Comparison of ENCODE assay signal across 15 cellular contexts in the genomic region with DNA sequence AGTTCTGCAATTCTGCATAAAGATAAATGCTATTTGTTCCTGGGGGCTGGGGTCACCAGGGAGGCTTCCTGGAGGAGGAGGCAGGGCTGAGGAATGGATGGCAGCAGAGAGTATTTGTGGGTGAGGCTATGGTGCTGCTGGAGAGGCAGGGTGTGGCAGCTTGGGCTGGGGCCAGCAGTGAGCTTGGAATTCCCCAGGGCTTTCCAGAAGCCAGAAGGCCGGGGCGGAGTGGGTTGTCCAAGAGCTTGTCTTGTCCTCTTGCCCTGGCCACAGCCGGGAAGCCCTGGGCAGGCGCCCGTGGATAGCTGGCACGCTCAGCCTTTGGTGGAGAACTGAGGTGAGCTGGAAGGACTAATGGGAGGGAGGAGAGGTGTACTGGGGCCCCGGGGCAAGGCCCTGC. TPM values are rescaled to one million over a fixed set of nuclear protein-coding genes. Genes with fewer than 3 reads are reported as not detected.
DNase-seq lines count a peak whose midpoint lies in the region; ATAC-seq and TF ChIP-seq lines count a peak whose summit lies in the region.
"Had no signal": no experiment of that assay in that cellular context is flagged by ENCODE, and none has a peak within 500 bp of the region (broad histone marks: within the 10 kb centered on the region; RNA-seq: fewer than 3 reads in every experiment).

No MANE protein-coding gene starts in this region.

- peak; percentile 55 for ATAC-seq in left ventricle myocardium superior
- ATAC-seq in HG02759 (IDR thresholded peaks at IDR 0.05; ENCODE audit: unreplicated experiment) = no peak
- no peak for ATAC-seq in GM21717 (IDR thresholded peaks at IDR 0.05; ENCODE audit: unreplicated experiment)

- no peaks in the 10 kb centered on the region for H3K36me3 Mint-ChIP-seq in glutamatergic neuron (ENCODE audit: unreplicated experiment)

- peak overlapping the region in 1 of 5 donors; percentile 24 for H3K27ac ChIP-seq in stomach

- peaks cover 10% of the 10 kb centered on the region for H3K27me3 Mint-ChIP-seq in glutamatergic neuron (ENCODE audit: unreplicated experiment)

- peaks cover 0 to 26% (median 8%) of the 10 kb centered on the region in 4 donors for H3K4me1 ChIP-seq in stomach

- no peaks in the 10 kb centered on the region for H3K9me3 ChIP-seq in stomach
- H3K9me3 ChIP-seq: SK-N-SH had no signal

- no peak for TF ChIP-seq POLR2A in stomach (IDR thresholded peaks at IDR 0.05)

- no peak overlapping the region for H3K4me3 Mint-ChIP-seq in glutamatergic neuron (ENCODE audit: unreplicated experiment)

- H3K4me3 ChIP-seq in H7 (ENCODE audit: insufficient read depth, low read depth, low read length) = no peak overlapping the region
- H3K4me3 ChIP-seq in stomach = no peak overlapping the region

- no peaks in the 10 kb centered on the region for H3K4me1 Mint-ChIP-seq in glutamatergic neuron (ENCODE audit: low read depth, unreplicated experiment)

- peak; percentile 38 for DNase-seq in H7
- DNase-seq in SW480 (ENCODE audit: low spot score) = peak; percentile 61
- peak; percentile 60 for DNase-seq in left ventricle myocardium superior
- peak; percentile 70 for DNase-seq in stomach
- no peak for DNase-seq in glutamatergic neuron
- no peak for DNase-seq in NCI-H82 treated with DMSO at 0.1 percent for 48 hours (lab: John Stamatoyannopoulos, UW; ENCODE audit: unreplicated experiment)
- DNase-seq: activated CD4-positive, alpha-beta T cell treated with anti-CD3 and anti-CD28 coated beads for 1 hour; activated effector memory CD4-positive, alpha-beta T cell treated with Interleukin-2 at 50 U/mL for 16 hours; NCI-H524 treated with DMSO at 0.1 percent for 48 hours; nucleus accumbens; SK-N-SH; stimulated activated CD4-positive, alpha-beta T cell treated with anti-CD3 and anti-CD28 coated beads, Interleukin-2, amount 100 ng/mL, for 24 hours; stimulated activated naive CD4-positive, alpha-beta T cell treated with Interleukin-2 at 50 U/mL for 16 hours had no signal

- no peak for TF ChIP-seq EP300 in stomach (IDR thresholded peaks at IDR 0.05)

- H3K36me3 ChIP-seq in H7 (replicated peaks; ENCODE audit: control insufficient read depth, insufficient read depth, low read length) = no peaks in the 10 kb centered on the region
- H3K36me3 ChIP-seq in stomach = no peaks in the 10 kb centered on the region

- WGBS in stomach, 5 donors = 21 to 58% (median 36%) methylated on average over 3 to 7 of the region's 7 CpGs

- H3K27ac Mint-ChIP-seq in glutamatergic neuron (ENCODE audit: unreplicated experiment) = no peak overlapping the region

- TF ChIP-seq CTCF in stomach (IDR thresholded peaks at IDR 0.05) = no peak
- no peak for TF ChIP-seq CTCF in glutamatergic neuron (IDR thresholded peaks at IDR 0.05; ENCODE audit: partially characterized antibody, unreplicated experiment)

- H3K9me3 Mint-ChIP-seq in glutamatergic neuron (ENCODE audit: unreplicated experiment) = peaks cover 4% of the 10 kb centered on the region

- H3K27me3 ChIP-seq in H7 (ENCODE audit: control insufficient read depth, insufficient read depth, low read length) (no peaks in the 10 kb centered on the region), stomach (peaks cover 0 to 34% (median 0%) of the 10 kb centered on the region in 3 donors)

- intact Hi-C loops in left ventricle myocardium superior (cut with micrococcal nuclease) = no loop called here
- intact Hi-C loops in stomach (cut with DNase I; ENCODE audit: low total_unique reads) = loop anchor here (5.0 kb wide), 1 partner anchor 180 kb away; no protein-coding TSS in a partner anchor

RNA-seq across cellular contexts. Expression of gene CNOT6, which starts 27.2 kb away (rescaled TPM):
- 11.2 and 17.4 TPM in 2 replicates for total RNA-seq in H7 (2014; rRNA removed; shearing (Covaris generic))
- total RNA-seq in left ventricle myocardium superior = 14.6 TPM
- 10 to 100 TPM; 11.6 to 38.2 (median 16.2) TPM for total RNA-seq in stomach
- 1 to 10 TPM; 4.7 to 8.5 (median 7.3) TPM for polyA plus RNA-seq in stomach
- total RNA-seq in glutamatergic neuron (ENCODE audit: unreplicated experiment) = 62.0 TPM

Comparison
In these comparisons a context has a peak if more than half of its experiments do, and no peak if none do; other contexts are left out.
1. DNase-seq: peak in H7 (single experiment), SW480 (single experiment), left ventricle myocardium superior (single experiment) and stomach (single experiment); none in glutamatergic neuron (single experiment) and NCI-H82 treated with DMSO at 0.1 percent for 48 hours (single experiment).